Comparison of ENCODE assay signal across 15 cellular contexts in genomic region chr13:98032168-98032567, GRCh38.
A peak's percentile ranks its signal among the peaks of the same experiment; 100 is the strongest.
DNase-seq lines count a peak whose midpoint lies in the region; ATAC-seq and TF ChIP-seq lines count a peak whose summit lies in the region.
"Had no signal": no experiment of that assay in that cellular context is flagged by ENCODE, and none has a peak within 500 bp of the region (broad histone marks: within the 10 kb centered on the region; RNA-seq: fewer than 3 reads in every experiment).

No MANE protein-coding gene starts in this region.

- no peaks in the 10 kb centered on the region for H3K27me3 Mint-ChIP-seq in chondrocyte (ENCODE audit: low read depth)
- H3K27me3 Mint-ChIP-seq: IgD-negative memory B cell had no signal

- no peak overlapping the region for H3K14ac ChIP-seq in IMR-90 (replicated peaks; ENCODE audit: low read depth, low read length)

- no peak overlapping the region for H2BK120ac ChIP-seq in IMR-90 (ENCODE audit: low read depth, low read length)

- DNase-seq in IMR-90, result no peak
- peak; percentile 7 for DNase-seq in adipocyte (ENCODE audit: low read depth)
- DNase-seq in fibroblast of villous mesenchyme (ENCODE audit: low read depth), result peak; percentile 17
- DNase-seq in renal cortical epithelial cell (ENCODE audit: low read depth), result peak; percentile 55
- no peak for DNase-seq in chondrocyte (ENCODE audit: low spot score)
- DNase-seq in DMS53 treated with DMSO at 0.1 percent for 48 hours (lab: John Stamatoyannopoulos, UW; ENCODE audit: unreplicated experiment), result no peak
- DNase-seq: CD8-positive, alpha-beta T cell; COR-L47; DMS153 had no signal

- BruUV-seq in IMR-90 (replicated peaks; lab: Mats Ljungman, UMichigan), result no TSS peak

- H3K4me1 ChIP-seq in IMR-90 (ENCODE audit: control insufficient read depth, insufficient read depth, low read length), result peaks cover 3% of the 10 kb centered on the region
- peaks cover under 1% of the 10 kb centered on the region for H3K4me1 ChIP-seq in adipocyte (ENCODE audit: control insufficient read depth, insufficient read depth, low read length)

- H3K4me2 ChIP-seq in IMR-90 (ENCODE audit: low read depth, low read length), result no peak overlapping the region

- WGBS in IMR-90 (ENCODE audit: extremely low coverage in 2 of 2, insufficient read length in 1 of 2), 2 experiments, result no CpG with 5 or more reads among the region's 5 CpGs

- no peak overlapping the region for H2BK5ac ChIP-seq in IMR-90 (ENCODE audit: low read depth, low read length, poor library complexity, severe bottlenecking)

- H2BK15ac ChIP-seq in IMR-90 (ENCODE audit: low read depth, low read length), result no peak overlapping the region

- H3K4me3 Mint-ChIP-seq in chondrocyte (ENCODE audit: unreplicated experiment), result no peak overlapping the region
- H3K4me3 Mint-ChIP-seq: CD14-positive monocyte; CD8-positive, alpha-beta T cell; IgD-negative memory B cell had no signal

- H3K18ac ChIP-seq in IMR-90 (ENCODE audit: low read depth, low read length), result no peak overlapping the region

- no peak overlapping the region; the same call in 1 of the 2 replicates for H2AK5ac ChIP-seq in IMR-90 (ENCODE audit: low read depth, low read length)

- no peaks in the 10 kb centered on the region for H3K36me3 Mint-ChIP-seq in chondrocyte (ENCODE audit: low read depth)
- H3K36me3 Mint-ChIP-seq: CD14-positive monocyte; CD8-positive, alpha-beta T cell; IgD-negative memory B cell had no signal

- TF ChIP-seq CTCF in IMR-90 (conservative IDR thresholded peaks at IDR 0.05; ENCODE audit: low read depth, low read length), result no peak
- no peak for TF ChIP-seq CTCF in fibroblast of villous mesenchyme (IDR thresholded peaks at IDR 0.05; ENCODE audit: insufficient read depth, low read depth, low read length)
- TF ChIP-seq CTCF in chondrocyte (IDR thresholded peaks at IDR 0.05), result no peak

- H3K9me3 ChIP-seq in IMR-90 (ENCODE audit: control insufficient read depth, insufficient read depth, low read length) (no peaks in the 10 kb centered on the region), adipocyte (ENCODE audit: control insufficient read depth, low read length) (no peaks in the 10 kb centered on the region)
- H3K9me3 ChIP-seq: A549 had no signal

- no peak for ATAC-seq in IMR-90 (ENCODE audit: low read depth)
- ATAC-seq in HG03045 (IDR thresholded peaks at IDR 0.05; ENCODE audit: unreplicated experiment), result no peak
- ATAC-seq: A549; CD8-positive, alpha-beta T cell; GM12878; HCT116 had no signal

- in situ Hi-C loops in IMR-90 (cut with MboI; ENCODE audit: low sequenced_read_pairs), result no loop called here

- no peak overlapping the region for H2AFZ ChIP-seq in IMR-90 (replicated peaks; ENCODE audit: low read length, poor library complexity)

- peaks cover 14% of the 10 kb centered on the region for H3K4me1 Mint-ChIP-seq in chondrocyte (ENCODE audit: low read depth)
- H3K4me1 Mint-ChIP-seq: CD14-positive monocyte had no signal

- no peak overlapping the region for H4K5ac ChIP-seq in IMR-90 (ENCODE audit: low read depth, low read length)

- no peak overlapping the region for H3K23ac ChIP-seq in IMR-90 (ENCODE audit: low read depth, low read length)

- CTCF ChIA-PET in IMR-90 (lab: Yijun Ruan, JAX), result interaction anchor here (1.1 to 1.2 kb wide), 2 partner anchors 10 to 32 kb away, joined by 3 to 6 read pairs; no protein-coding TSS in a partner anchor

- H3K9ac ChIP-seq in IMR-90 (ENCODE audit: low read depth, low read length) (no peak overlapping the region), adipocyte (ENCODE audit: low read length) (no peak overlapping the region)

- H2BK20ac ChIP-seq in IMR-90 (ENCODE audit: low read depth, low read length), result no peak overlapping the region

- H3K27ac ChIP-seq in IMR-90 (ENCODE audit: insufficient read depth, low read length), result no peak overlapping the region
- H3K27ac ChIP-seq: A549 had no signal

- H2AK9ac ChIP-seq in IMR-90 (replicated peaks; ENCODE audit: low read depth, low read length, poor library complexity), result no peak overlapping the region

- no peak overlapping the region for H3K4ac ChIP-seq in IMR-90 (ENCODE audit: low read depth, low read length)

- POLR2A ChIA-PET in IMR-90 (lab: Charles Lee; ENCODE audit: unreplicated experiment), result no interaction called here

- no peaks in the 10 kb centered on the region for H3K9me1 ChIP-seq in IMR-90 (ENCODE audit: insufficient read depth, low read length)

- H4K91ac ChIP-seq in IMR-90 (ENCODE audit: insufficient read depth, low read depth, low read length), result no peak overlapping the region

- no peak overlapping the region for H4K8ac ChIP-seq in IMR-90 (ENCODE audit: low read depth in 2 of 2, low read length in 2 of 2)

- intact Hi-C loops in IMR-90 (cut with micrococcal nuclease), result no loop called here

- H3K27ac Mint-ChIP-seq in chondrocyte (ENCODE audit: unreplicated experiment), result no peak overlapping the region
- H3K27ac Mint-ChIP-seq: CD14-positive monocyte; CD8-positive, alpha-beta T cell; IgD-negative memory B cell had no signal

- no peak overlapping the region for H3K4me3 ChIP-seq in IMR-90 (ENCODE audit: insufficient read depth, low read depth, low read length)
- no peak overlapping the region for H3K4me3 ChIP-seq in adipocyte (ENCODE audit: low read length)
- H3K4me3 ChIP-seq in fibroblast of villous mesenchyme (ENCODE audit: low read depth, low read length), result no peak overlapping the region
- H3K4me3 ChIP-seq: A549, GM12878 had no signal

- H3K9me3 Mint-ChIP-seq in chondrocyte (ENCODE audit: low read depth), result no peaks in the 10 kb centered on the region
- H3K9me3 Mint-ChIP-seq: CD8-positive, alpha-beta T cell; IgD-negative memory B cell had no signal

- dilution Hi-C loops in IMR-90 (cut with HindIII; ENCODE audit: low sequenced_read_pairs, unreplicated experiment), result no loop called here

- no peaks in the 10 kb centered on the region for H4K20me1 ChIP-seq in IMR-90 (ENCODE audit: insufficient read depth, low read length)

- H3K36me3 ChIP-seq in IMR-90 (ENCODE audit: control insufficient read depth, insufficient read depth, low read length) (no peaks in the 10 kb centered on the region), adipocyte (ENCODE audit: control insufficient read depth, insufficient read depth, low read length, severe bottlenecking) (no peaks in the 10 kb centered on the region)

- H3K79me1 ChIP-seq in IMR-90 (ENCODE audit: low read depth in 1 of 2, low read length in 2 of 2), result no peaks in the 10 kb centered on the region

- H3K27me3 ChIP-seq in IMR-90 (ENCODE audit: control insufficient read depth, insufficient read depth, low read length), result no peaks in the 10 kb centered on the region; the same call in 1 of the 2 replicates
- no peaks in the 10 kb centered on the region for H3K27me3 ChIP-seq in adipocyte (replicated peaks; ENCODE audit: control insufficient read depth, insufficient read depth, low read length)

- TF ChIP-seq POLR2A in IMR-90 (IDR thresholded peaks at IDR 0.05; ENCODE audit: low read depth, low read length), result no peak

- TF ChIP-seq RAD21 in IMR-90 (IDR thresholded peaks at IDR 0.05; ENCODE audit: low read length), result no peak

- no peak overlapping the region for H3K56ac ChIP-seq in IMR-90 (ENCODE audit: extremely low read depth, insufficient read depth, low read length)

TF ChIP-seq in IMR-90, 13 proteins besides CTCF, POLR2A, EP300 and RAD21:
- no peak for TF ChIP-seq RFX5 (IDR thresholded peaks at IDR 0.05; ENCODE audit: low read depth, low read length)
- no peak for TF ChIP-seq RCOR1 (IDR thresholded peaks at IDR 0.05; ENCODE audit: insufficient replicate concordance, low read length)
- TF ChIP-seq CEBPB (IDR thresholded peaks at IDR 0.05; ENCODE audit: low read depth, low read length), result peak; percentile 67
- no peak for TF ChIP-seq MXI1 (IDR thresholded peaks at IDR 0.05; ENCODE audit: borderline replicate concordance, low read depth, low read length)
- TF ChIP-seq BHLHE40 (IDR thresholded peaks at IDR 0.05; ENCODE audit: low read depth, low read length), result no peak
- TF ChIP-seq, protein P1, sequence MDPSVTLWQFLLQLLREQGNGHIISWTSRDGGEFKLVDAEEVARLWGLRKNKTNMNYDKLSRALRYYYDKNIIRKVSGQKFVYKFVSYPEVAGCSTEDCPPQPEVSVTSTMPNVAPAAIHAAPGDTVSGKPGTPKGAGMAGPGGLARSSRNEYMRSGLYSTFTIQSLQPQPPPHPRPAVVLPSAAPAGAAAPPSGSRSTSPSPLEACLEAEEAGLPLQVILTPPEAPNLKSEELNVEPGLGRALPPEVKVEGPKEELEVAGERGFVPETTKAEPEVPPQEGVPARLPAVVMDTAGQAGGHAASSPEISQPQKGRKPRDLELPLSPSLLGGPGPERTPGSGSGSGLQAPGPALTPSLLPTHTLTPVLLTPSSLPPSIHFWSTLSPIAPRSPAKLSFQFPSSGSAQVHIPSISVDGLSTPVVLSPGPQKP (IDR thresholded peaks at IDR 0.05; ENCODE audit: borderline replicate concordance, low read depth, low read length), result no peak
- TF ChIP-seq CHD1 (IDR thresholded peaks at IDR 0.05; ENCODE audit: low read depth, low read length), result no peak
TF ChIP-seq in IMR-90: peak in this region for 1.

Comparison
In these comparisons a context has a peak if more than half of its experiments do, and no peak if none do; other contexts are left out.
1. DNase-seq: peak in adipocyte (single experiment), fibroblast of villous mesenchyme (single experiment) and renal cortical epithelial cell (single experiment); none in IMR-90 (single experiment), chondrocyte (single experiment) and DMS53 treated with DMSO at 0.1 percent for 48 hours (single experiment).